ENCODE assay signal across 14 cellular contexts in genomic region chr9:37715260-37715659, GRCh38. TPM values are rescaled to one million over a fixed set of nuclear protein-coding genes. Genes with fewer than 3 reads are reported as not detected.
DNase-seq lines count a peak whose midpoint lies in the region; ATAC-seq, FAIRE-seq and TF ChIP-seq lines count a peak whose summit lies in the region.
"Had no signal": no experiment of that assay in that cellular context is flagged by ENCODE, and none has a peak within 500 bp of the region (broad histone marks: within the 10 kb centered on the region; RNA-seq: fewer than 3 reads in every experiment).

No MANE protein-coding gene starts in this region.

- no peaks in the 10 kb centered on the region for H3K9me3 ChIP-seq in right lobe of liver
- H3K9me3 ChIP-seq: BLaER1 treated with 17β-estradiol and CSF1 and Interleukin-3, amounts not matched to agents 10 nM and 100 nM had no signal

- H3K27me3 ChIP-seq in right lobe of liver = no peaks in the 10 kb centered on the region
- H3K27me3 ChIP-seq: BLaER1 treated with 17β-estradiol and CSF1 and Interleukin-3, amounts not matched to agents 10 nM and 100 nM had no signal

- DNase-seq in RCC 7860 (ENCODE audit: low spot score) = peak; percentile 17
- DNase-seq in kidney tubule cell (ENCODE audit: low spot score) = peak; percentile 64
- DNase-seq in right lobe of liver = no peak
- DNase-seq in renal cortical epithelial cell (ENCODE audit: low read depth) = peak; percentile 18
- no peak for DNase-seq in activated T-cell treated with anti-CD3 and anti-CD28 coated beads, Interleukin-2, amount 50 U/mL, for 48 hours
- no peak for DNase-seq in activated CD4-positive, alpha-beta T cell treated with anti-CD3 and anti-CD28 coated beads for 48 hours
- DNase-seq: ACHN; CD4-positive, CD25-positive, alpha-beta regulatory T cell; DMS53; GF-D8; H7 had no signal

- no peaks in the 10 kb centered on the region for H3K36me3 ChIP-seq in right lobe of liver

- H3K4me3 ChIP-seq in right lobe of liver = no peak overlapping the region
- H3K4me3 ChIP-seq: BLaER1 treated with 17β-estradiol and CSF1 and Interleukin-3, amounts not matched to agents 10 nM and 100 nM; GM23338 had no signal

- H3K4me1 ChIP-seq in right lobe of liver = peaks cover 0 to 18% (median 4%) of the 10 kb centered on the region in 4 donors
- H3K4me1 ChIP-seq: BLaER1 treated with 17β-estradiol and CSF1 and Interleukin-3, amounts not matched to agents 10 nM and 100 nM had no signal

- intact Hi-C loops in right lobe of liver (cut with DNase I) = no loop called here

- TF ChIP-seq POLR2A in right lobe of liver (IDR thresholded peaks at IDR 0.05) = no peak

- no peak for FAIRE-seq in RCC 7860 (lab: Jason Lieb, UNC)

- H3K27ac ChIP-seq in right lobe of liver = peak overlapping the region in 2 of 3 donors; percentile 4 to 41
- H3K27ac ChIP-seq: BLaER1 treated with 17β-estradiol and CSF1 and Interleukin-3, amounts not matched to agents 10 nM and 100 nM had no signal

- TF ChIP-seq CTCF in right lobe of liver (IDR thresholded peaks at IDR 0.05) = no peak

- 34% methylated on average over 4 of the region's 4 CpGs for WGBS in right lobe of liver (ENCODE audit: insufficient coverage, low coverage, low lambda C conversion rate, missing lambda C conversion rate)

- ATAC-seq in right lobe of liver (peak; percentile 76 to 93 (median 91)), HG03439 (IDR thresholded peaks at IDR 0.05; ENCODE audit: unreplicated experiment) (no peak)
- ATAC-seq: GM23338 had no signal

RNA-seq across cellular contexts. Expression of gene TRMT10B, which starts 38.3 kb away (rescaled TPM):
- total RNA-seq in right lobe of liver = 1 to 10 TPM; 2.2 to 4.9 (median 3.3) TPM
- 3.0 and 7.4 TPM in 2 replicates for total RNA-seq in renal cortical epithelial cell

Comparison
In these comparisons a context has a peak if more than half of its experiments do, and no peak if none do; other contexts are left out.
1. DNase-seq: peak in RCC 7860 (single experiment), kidney tubule cell (single experiment) and renal cortical epithelial cell (single experiment); none in right lobe of liver (0 of 3), activated T-cell treated with anti-CD3 and anti-CD28 coated beads, Interleukin-2, amount 50 U/mL, for 48 hours (0 of 2) and activated CD4-positive, alpha-beta T cell treated with anti-CD3 and anti-CD28 coated beads for 48 hours (single experiment).